16 cellular contexts compared by ENCODE assay signal in genomic region chr2:182447843-182448242, GRCh38. TPM values are rescaled to one million over a fixed set of nuclear protein-coding genes. Genes with fewer than 3 reads are reported as not detected.
A peak's percentile ranks its signal among the peaks of the same experiment; 100 is the strongest.
DNase-seq lines count a peak whose midpoint lies in the region; ATAC-seq and TF ChIP-seq lines count a peak whose summit lies in the region.
"Had no signal": no experiment of that assay in that cellular context is flagged by ENCODE, and none has a peak within 500 bp of the region (broad histone marks: within the 10 kb centered on the region; RNA-seq: fewer than 3 reads in every experiment).

No MANE protein-coding gene starts in this region.

- peaks cover 7% of the 10 kb centered on the region for H3K4me1 Mint-ChIP-seq in MCF 10A (ENCODE audit: insufficient read depth, unreplicated experiment)
- peaks cover 10% of the 10 kb centered on the region for H3K4me1 Mint-ChIP-seq in progenitor cell of endocrine pancreas (ENCODE audit: low read depth)

- H3K4me3 ChIP-seq in mammary epithelial cell (replicated peaks in 1 of 3; ENCODE audit: insufficient read depth in 1 of 3, low read depth in 2 of 3, low read length in 3 of 3) (no peak overlapping the region), body of pancreas (no peak overlapping the region), tibial artery (no peak overlapping the region)
- H3K4me3 ChIP-seq: MG63 had no signal

- dilution Hi-C loops in mammary epithelial cell (cut with HindIII; ENCODE audit: low sequenced_read_pairs) = no loop called here

- no peak for TF ChIP-seq POLR2A in body of pancreas (IDR thresholded peaks at IDR 0.05)

- H3K9me3 Mint-ChIP-seq in MCF 10A (ENCODE audit: unreplicated experiment) = no peaks in the 10 kb centered on the region
- H3K9me3 Mint-ChIP-seq in activated naive CD4-positive, alpha-beta T cell treated with anti-CD3 and anti-CD28 coated beads, Interleukin-2, amount 50 U/mL, for 72 hours = peaks cover 0 to 5% of the 10 kb centered on the region in 2 donors
- H3K9me3 Mint-ChIP-seq in progenitor cell of endocrine pancreas (ENCODE audit: low read depth) = no peaks in the 10 kb centered on the region

- H3K4me3 Mint-ChIP-seq in MCF 10A (ENCODE audit: unreplicated experiment) (no peak overlapping the region), progenitor cell of endocrine pancreas (ENCODE audit: low read depth) (no peak overlapping the region)

- peak; percentile 25 for DNase-seq in MCF 10A (ENCODE audit: unreplicated experiment)
- DNase-seq in mammary epithelial cell = no peak
- no peak for DNase-seq in body of pancreas
- peak; percentile 56 for DNase-seq in islet precursor cell
- peak in 1 of 2 donors; percentile 23 for DNase-seq in tibial artery
- DNase-seq in activated naive CD4-positive, alpha-beta T cell treated with anti-CD3 and anti-CD28 coated beads, Interleukin-2, amount 50 U/mL, for 72 hours (ENCODE audit: low spot score in 2 of 2) = no peak
- no peak for DNase-seq in NCI-H1930 (lab: John Stamatoyannopoulos, UW)
- DNase-seq in progenitor cell of endocrine pancreas (ENCODE audit: low spot score, unreplicated experiment) = no peak
- DNase-seq: 8988T; activated CD4-positive, CD25-positive, alpha-beta regulatory T cell treated with anti-CD3 and anti-CD28 coated beads, Interleukin-2, amount 50 U/mL, for 72 hours; activated naive CD4-positive, alpha-beta T cell; MG63; NCI-H2081; stimulated activated CD4-positive, alpha-beta T cell treated with anti-CD3 and anti-CD28 coated beads, Interleukin-15, amount 100 ng/mL, for 24 hours; T-helper 1 cell had no signal

- H3K27me3 Mint-ChIP-seq in MCF 10A (ENCODE audit: insufficient read depth, unreplicated experiment) (no peaks in the 10 kb centered on the region), progenitor cell of endocrine pancreas (no peaks in the 10 kb centered on the region)

- H3K9me3 ChIP-seq in mammary epithelial cell (replicated peaks; ENCODE audit: insufficient read depth, low read length) = no peaks in the 10 kb centered on the region
- no peaks in the 10 kb centered on the region for H3K9me3 ChIP-seq in body of pancreas
- H3K9me3 ChIP-seq in tibial artery = no peaks in the 10 kb centered on the region
- H3K9me3 ChIP-seq: MG63 had no signal

- no peaks in the 10 kb centered on the region for H3K4me1 ChIP-seq in mammary epithelial cell (ENCODE audit: insufficient read depth, low read length)
- no peaks in the 10 kb centered on the region for H3K4me1 ChIP-seq in body of pancreas
- H3K4me1 ChIP-seq in tibial artery = peaks cover 0 to 61% (median 21%) of the 10 kb centered on the region in 4 donors
- H3K4me1 ChIP-seq: parathyroid adenoma had no signal

- H4K20me1 ChIP-seq in mammary epithelial cell (ENCODE audit: insufficient read depth, low read length) = no peaks in the 10 kb centered on the region

- intact Hi-C loops in MCF 10A (cut with micrococcal nuclease) = no loop called here
- intact Hi-C loops in mammary epithelial cell (cut with micrococcal nuclease) = no loop called here
- intact Hi-C loops in body of pancreas (cut with DNase I) = no loop called here
- intact Hi-C loops in tibial artery (cut with DNase I; ENCODE audit: low total_unique reads) = no loop called here

- no peak overlapping the region for H3K9ac ChIP-seq in mammary epithelial cell (ENCODE audit: insufficient read depth, low read length)
- H3K9ac ChIP-seq: parathyroid adenoma had no signal

- ATAC-seq in body of pancreas = peak; percentile 48
- ATAC-seq in activated naive CD4-positive, alpha-beta T cell treated with anti-CD3 and anti-CD28 coated beads, Interleukin-2, amount 50 U/mL, for 72 hours = no peak

- in situ Hi-C loops in mammary epithelial cell (cut with MboI; ENCODE audit: low sequenced_read_pairs in 2 of 2) = no loop called here

- H2AFZ ChIP-seq in mammary epithelial cell (ENCODE audit: low read depth, low read length) = no peak overlapping the region
- H2AFZ ChIP-seq: parathyroid adenoma had no signal

- no peak overlapping the region for H3K4me2 ChIP-seq in mammary epithelial cell (ENCODE audit: insufficient read depth, low read depth, low read length)

- TF ChIP-seq CTCF in MCF 10A (IDR thresholded peaks at IDR 0.05; ENCODE audit: unreplicated experiment) (no peak), mammary epithelial cell (conservative IDR thresholded peaks at IDR 0.05 in 1 of 2, IDR thresholded peaks at IDR 0.05 in 1 of 2; ENCODE audit: extremely low read depth in 1 of 2, insufficient read depth in 1 of 2, low read depth in 1 of 2, low read length in 2 of 2) (no peak), body of pancreas (IDR thresholded peaks at IDR 0.05) (no peak), tibial artery (IDR thresholded peaks at IDR 0.05) (no peak), progenitor cell of endocrine pancreas (IDR thresholded peaks at IDR 0.05; ENCODE audit: unreplicated experiment) (no peak)

- no peak overlapping the region for H3K27ac ChIP-seq in mammary epithelial cell (ENCODE audit: insufficient read depth, low read depth, low read length)
- no peak overlapping the region for H3K27ac ChIP-seq in body of pancreas
- peak overlapping the region; percentile 34 to 54 for H3K27ac ChIP-seq in tibial artery
- H3K27ac ChIP-seq: parathyroid adenoma had no signal

- no peaks in the 10 kb centered on the region for H3K79me2 ChIP-seq in mammary epithelial cell (ENCODE audit: insufficient read depth, low read length)
- H3K79me2 ChIP-seq: parathyroid adenoma had no signal

- H3K27ac Mint-ChIP-seq in MCF 10A (ENCODE audit: low read depth, unreplicated experiment) (no peak overlapping the region), progenitor cell of endocrine pancreas (no peak overlapping the region)
- no peak overlapping the region for H3K27ac Mint-ChIP-seq in activated naive CD4-positive, alpha-beta T cell treated with anti-CD3 and anti-CD28 coated beads, Interleukin-2, amount 50 U/mL, for 72 hours

- CTCF ChIA-PET in MCF 10A (lab: Yijun Ruan, JAX) = interaction anchor here (0.5 to 1.4 kb wide), 4 partner anchors 15 to 1447 kb away, joined by 3 read pairs; no protein-coding TSS in a partner anchor
- CTCF ChIA-PET in mammary epithelial cell (lab: Charles Lee; ENCODE audit: low non-redundant PET) = no interaction called here

- POLR2A ChIA-PET in MCF 10A (lab: Yijun Ruan, JAX) = interaction anchor here (0.6 kb wide), 1 partner anchor 199 kb away, joined by 3 read pairs; no protein-coding TSS in a partner anchor

- H3K36me3 ChIP-seq in mammary epithelial cell (ENCODE audit: insufficient read depth, low read length) (no peaks in the 10 kb centered on the region), body of pancreas (replicated peaks in 1 of 2; ENCODE audit: insufficient read depth in 1 of 2, low read depth in 2 of 2) (no peaks in the 10 kb centered on the region), tibial artery (no peaks in the 10 kb centered on the region)
- H3K36me3 ChIP-seq: MG63 had no signal

- BruUV-seq in MCF 10A (replicated peaks; lab: Mats Ljungman, UMichigan) (no TSS peak), mammary epithelial cell (replicated peaks; lab: Mats Ljungman, UMichigan) (no TSS peak)

- H3K27me3 ChIP-seq in mammary epithelial cell (ENCODE audit: insufficient read depth, low read length) (no peaks in the 10 kb centered on the region), body of pancreas (no peaks in the 10 kb centered on the region), tibial artery (no peaks in the 10 kb centered on the region)
- H3K27me3 ChIP-seq: MG63 had no signal

- WGBS in mammary epithelial cell (ENCODE audit: low coverage, missing lambda C conversion rate) = 94% methylated on average over 2 of the region's 2 CpGs
- 75 to 77% methylated on average over 2 of the region's 2 CpGs for WGBS in body of pancreas, 2 donors

- H3K36me3 Mint-ChIP-seq in MCF 10A (ENCODE audit: insufficient read depth, unreplicated experiment) (peaks cover 14% of the 10 kb centered on the region), progenitor cell of endocrine pancreas (ENCODE audit: insufficient read depth) (no peaks in the 10 kb centered on the region)
- no peaks in the 10 kb centered on the region for H3K36me3 Mint-ChIP-seq in activated naive CD4-positive, alpha-beta T cell treated with anti-CD3 and anti-CD28 coated beads, Interleukin-2, amount 50 U/mL, for 72 hours

RNA-seq across cellular contexts. Expression of gene PDE1A, which starts 21.0 kb away (rescaled TPM):
- total RNA-seq in MCF 10A (2022) = 0.15 and 0.30 TPM in 2 replicates
- total RNA-seq in mammary epithelial cell = not detected
- polyA plus RNA-seq in mammary epithelial cell = 0.05 TPM
- polyA minus RNA-seq in mammary epithelial cell = not detected
- total RNA-seq in body of pancreas = 1 to 10 TPM; 4.0 to 4.2 TPM
- total RNA-seq in activated naive CD4-positive, alpha-beta T cell treated with anti-CD3 and anti-CD28 coated beads, Interleukin-2, amount 50 U/mL, for 72 hours = not detected
- 2.9 and 3.3 TPM in 2 replicates for total RNA-seq in progenitor cell of endocrine pancreas

Comparison
In these comparisons a context has a peak if more than half of its experiments do, and no peak if none do; other contexts are left out.
1. DNase-seq: peak in MCF 10A (single experiment) and islet precursor cell (single experiment); none in mammary epithelial cell (single experiment), body of pancreas (0 of 4), activated naive CD4-positive, alpha-beta T cell treated with anti-CD3 and anti-CD28 coated beads, Interleukin-2, amount 50 U/mL, for 72 hours (0 of 2), NCI-H1930 (0 of 2) and progenitor cell of endocrine pancreas (single experiment).
2. H3K27ac ChIP-seq: peak in tibial artery (2 of 2); none in mammary epithelial cell (single experiment) and body of pancreas (0 of 4).